8 cellular contexts compared by ENCODE assay signal in the genomic region with DNA sequence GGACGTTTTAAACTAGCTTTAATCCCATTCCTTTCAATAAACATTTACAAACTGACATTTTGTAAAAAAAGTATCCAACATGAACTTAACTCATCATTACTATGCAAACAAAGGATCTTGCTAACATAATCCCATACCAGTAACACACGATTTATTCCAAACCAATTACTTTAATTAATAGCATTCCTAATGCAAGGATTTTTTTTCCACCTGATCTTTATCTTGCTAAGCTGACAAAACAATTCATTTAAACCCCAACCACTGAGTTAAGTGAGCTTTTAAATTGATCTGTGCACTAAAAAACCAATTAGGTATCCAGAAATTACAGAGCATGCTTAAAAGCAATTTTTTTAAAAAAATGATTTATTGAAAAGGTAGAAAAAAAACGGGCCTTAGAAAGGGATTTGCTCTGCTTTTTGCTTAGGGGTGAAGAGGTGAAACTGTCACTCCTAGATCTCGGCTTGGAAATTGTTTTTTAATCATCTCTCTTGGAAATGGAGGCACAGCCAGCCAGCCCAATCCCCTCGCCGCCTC. TPM values are rescaled to one million over a fixed set of nuclear protein-coding genes. Genes with fewer than 3 reads are reported as not detected.
DNase-seq lines count a peak whose midpoint lies in the region; ATAC-seq and TF ChIP-seq lines count a peak whose summit lies in the region.

No MANE protein-coding gene starts in this region.

- H3F3A ChIP-seq in neural progenitor cell (ENCODE audit: low read depth) = peaks cover 18% of the 10 kb centered on the region

- H3K36me3 Mint-ChIP-seq in CD14-positive monocyte = peaks cover 43 to 55% of the 10 kb centered on the region in 2 donors
- peaks cover 34% of the 10 kb centered on the region for H3K36me3 Mint-ChIP-seq in effector memory CD8-positive, alpha-beta T cell (ENCODE audit: insufficient read depth)
- H3K36me3 Mint-ChIP-seq in neural progenitor cell = no peaks in the 10 kb centered on the region

- ATAC-seq in effector memory CD8-positive, alpha-beta T cell (replicated peaks) = no peak
- ATAC-seq in HG03095 (IDR thresholded peaks at IDR 0.05; ENCODE audit: unreplicated experiment) = no peak

- peaks cover 20% of the 10 kb centered on the region for H3K4me1 ChIP-seq in neural progenitor cell

- no peaks in the 10 kb centered on the region for H3K36me3 ChIP-seq in neural progenitor cell

- H3K27ac Mint-ChIP-seq in CD14-positive monocyte = peak overlapping the region in 4 of 7 donors; percentile 31 to 84 (median 66)
- H3K27ac Mint-ChIP-seq in effector memory CD8-positive, alpha-beta T cell = peak overlapping the region; percentile 81 to 93
- no peak overlapping the region for H3K27ac Mint-ChIP-seq in neural progenitor cell

- H4K20me1 ChIP-seq in neural progenitor cell (ENCODE audit: low read depth) = no peaks in the 10 kb centered on the region

- no peak overlapping the region for H2AFZ ChIP-seq in neural progenitor cell (replicated peaks)

- peaks cover 33% of the 10 kb centered on the region for H3K27me3 ChIP-seq in neural progenitor cell

- H3K9me3 ChIP-seq in neural progenitor cell (ENCODE audit: low read depth) = no peaks in the 10 kb centered on the region

- peak overlapping the region; percentile 98 for H3K4me2 ChIP-seq in neural progenitor cell

- no peak for TF ChIP-seq CTCF in CD14-positive monocyte (IDR thresholded peaks at IDR 0.05)
- TF ChIP-seq CTCF in neural progenitor cell (IDR thresholded peaks at IDR 0.05) = no peak

- no peak overlapping the region for H3K9ac ChIP-seq in neural progenitor cell

- H3K79me2 ChIP-seq in neural progenitor cell (ENCODE audit: low read depth) = peaks cover 7% of the 10 kb centered on the region

- DNase-seq in CD14-positive monocyte (ENCODE audit: low spot score) (no peak), NCI-H69 (lab: John Stamatoyannopoulos, UW) (peak; percentile 46), neural progenitor cell (ENCODE audit: low spot score) (no peak), iPS-NIHi11 (ENCODE audit: low spot score) (no peak), GM03348 (ENCODE audit: low spot score) (no peak)
- DNase-seq in effector memory CD8-positive, alpha-beta T cell = no peak
- DNase-seq in stimulated activated CD4-positive, alpha-beta T cell treated with anti-CD3 and anti-CD28 coated beads, Interleukin-12 subunit alpha, Interleukin-12 subunit beta, amount 100 ng/mL, for 4 hours = no peak

- H3K9me3 Mint-ChIP-seq in CD14-positive monocyte = peaks cover 0 to 3% (median 0%) of the 10 kb centered on the region in 7 donors
- H3K9me3 Mint-ChIP-seq in effector memory CD8-positive, alpha-beta T cell = no peaks in the 10 kb centered on the region
- H3K9me3 Mint-ChIP-seq in neural progenitor cell = no peaks in the 10 kb centered on the region

- H3K4me3 Mint-ChIP-seq in CD14-positive monocyte (peak overlapping the region; percentile 97), neural progenitor cell (peak overlapping the region; percentile 91)
- peak overlapping the region; percentile 90 to 98 for H3K4me3 Mint-ChIP-seq in effector memory CD8-positive, alpha-beta T cell

- H3K4me3 ChIP-seq in neural progenitor cell = peak overlapping the region; percentile 85

- H3K27me3 Mint-ChIP-seq in CD14-positive monocyte (ENCODE audit: low read depth in 3 of 3) (peaks cover 19 to 25% (median 21%) of the 10 kb centered on the region in 3 donors), neural progenitor cell (ENCODE audit: insufficient read depth, low read depth) (peaks cover 8% of the 10 kb centered on the region)
- no peaks in the 10 kb centered on the region for H3K27me3 Mint-ChIP-seq in effector memory CD8-positive, alpha-beta T cell

- intact Hi-C loops in CD14-positive monocyte (cut with micrococcal nuclease) = loop anchor here (2.0 to 5.0 kb wide), 5 partner anchors 14 to 226 kb away; no protein-coding TSS in a partner anchor

- H3K27ac ChIP-seq in neural progenitor cell = no peak overlapping the region

- H3K4me1 Mint-ChIP-seq in CD14-positive monocyte (peaks cover 39% of the 10 kb centered on the region), neural progenitor cell (peaks cover 38% of the 10 kb centered on the region)
- H3K4me1 Mint-ChIP-seq in effector memory CD8-positive, alpha-beta T cell (ENCODE audit: low read depth in 2 of 2) = peaks cover 33 to 35% of the 10 kb centered on the region in 2 donors

RNA-seq across cellular contexts. Expression of a gene that starts 1.2 kb away (rescaled TPM):
- 10 to 100 TPM; 10.7 to 22.8 TPM for polyA plus RNA-seq in CD14-positive monocyte
- total RNA-seq in neural progenitor cell (ENCODE audit: low replicate concordance) = 9.1 and 11.2 TPM in 2 replicates
